In genomic region chr14:85587152-85587697, GRCh38 we compare ENCODE assay signal across 10 cellular contexts. TPM values are rescaled to one million over a fixed set of nuclear protein-coding genes. Genes with fewer than 3 reads are reported as not detected.
A peak's percentile ranks its signal among the peaks of the same experiment; 100 is the strongest.
DNase-seq lines count a peak whose midpoint lies in the region; ATAC-seq, FAIRE-seq and TF ChIP-seq lines count a peak whose summit lies in the region.
"Had no signal": no experiment of that assay in that cellular context is flagged by ENCODE, and none has a peak within 500 bp of the region (broad histone marks: within the 10 kb centered on the region; RNA-seq: fewer than 3 reads in every experiment).

No MANE protein-coding gene starts in this region.

- H3K4me1 ChIP-seq in DND-41 (ENCODE audit: insufficient read depth, low read length) (peaks cover 32% of the 10 kb centered on the region), osteoblast (ENCODE audit: insufficient read depth, low read length) (peaks cover 32% of the 10 kb centered on the region), testis (peaks cover 9% of the 10 kb centered on the region)
- H3K4me1 ChIP-seq: Peyer's patch had no signal

- TF ChIP-seq CTCF in DND-41 (IDR thresholded peaks at IDR 0.05; ENCODE audit: borderline replicate concordance, extremely low read depth, low read length, poor library complexity, severe bottlenecking): no peak
- TF ChIP-seq CTCF in bronchial epithelial cell (IDR thresholded peaks at IDR 0.05; ENCODE audit: insufficient read depth, low read length, severe bottlenecking): no peak
- no peak for TF ChIP-seq CTCF in osteoblast (IDR thresholded peaks at IDR 0.05; ENCODE audit: extremely low read depth, low read depth, low read length)
- TF ChIP-seq CTCF in testis (IDR thresholded peaks at IDR 0.05): no peak

- H3K36me3 ChIP-seq in DND-41 (ENCODE audit: insufficient read depth, low read length): no peaks in the 10 kb centered on the region
- peaks cover 1% of the 10 kb centered on the region for H3K36me3 ChIP-seq in bronchial epithelial cell (ENCODE audit: control insufficient read depth, insufficient read depth, low read length)
- no peaks in the 10 kb centered on the region for H3K36me3 ChIP-seq in osteoblast (ENCODE audit: insufficient read depth, low read length)
- no peaks in the 10 kb centered on the region for H3K36me3 ChIP-seq in testis (ENCODE audit: low read depth, missing control alignments)
- H3K36me3 ChIP-seq: Peyer's patch had no signal

- H3K4me2 ChIP-seq in DND-41 (ENCODE audit: insufficient read depth, low read length) (peak overlapping the region; percentile 48; the same call in 1 of the 2 replicates), osteoblast (ENCODE audit: insufficient read depth, low read length) (peak overlapping the region; percentile 66)

- 60 to 66% methylated on average over 6 of the region's 6 CpGs for WGBS in testis, 2 donors

- peak; percentile 54 for DNase-seq in DND-41
- peak; percentile 21 for DNase-seq in NCI-H2107 (lab: John Stamatoyannopoulos, UW)
- peak; percentile 84 for DNase-seq in bronchial epithelial cell (ENCODE audit: low read depth)
- DNase-seq in osteoblast (ENCODE audit: insufficient read length, low spot score, missing footprints): peak; percentile 55
- DNase-seq in GM19239 (ENCODE audit: insufficient read length, low spot score): no peak
- DNase-seq in testis: no peak
- DNase-seq in erythroblast (lab: John Stamatoyannopoulos, UW): no peak
- DNase-seq: Peyer's patch; stimulated activated CD4-positive, alpha-beta T cell treated with anti-CD3 and anti-CD28 coated beads, Interleukin-4, amount 100 ng/mL, for 4 hours had no signal

- no peak for TF ChIP-seq POLR2A in testis (IDR thresholded peaks at IDR 0.05)
- TF ChIP-seq POLR2A in erythroblast (IDR thresholded peaks at IDR 0.05; ENCODE audit: low read length): no peak

- H2AFZ ChIP-seq in DND-41 (ENCODE audit: low read depth, low read length) (no peak overlapping the region), osteoblast (ENCODE audit: low read length) (no peak overlapping the region)

- H3K79me2 ChIP-seq in DND-41 (ENCODE audit: insufficient read depth, low read length): no peaks in the 10 kb centered on the region
- peaks cover 30% of the 10 kb centered on the region for H3K79me2 ChIP-seq in osteoblast (ENCODE audit: insufficient read depth, low read length)

- H3K27ac ChIP-seq in DND-41 (ENCODE audit: low read length): no peak overlapping the region
- H3K27ac ChIP-seq in osteoblast (ENCODE audit: low read depth, low read length): peak overlapping the region; percentile 87
- H3K27ac ChIP-seq in testis: peak overlapping the region in 1 of 2 donors; percentile 28
- H3K27ac ChIP-seq: Peyer's patch had no signal

- ATAC-seq in DND-41 (ENCODE audit: insufficient read depth, low read depth) (peak; percentile 87), HG03135 (IDR thresholded peaks at IDR 0.05; ENCODE audit: unreplicated experiment) (no peak)

- H3K27me3 ChIP-seq in DND-41 (ENCODE audit: insufficient read depth, low read length, poor library complexity) (no peaks in the 10 kb centered on the region), bronchial epithelial cell (ENCODE audit: control insufficient read depth, insufficient read depth, low read length) (no peaks in the 10 kb centered on the region), osteoblast (ENCODE audit: insufficient read depth, low read length) (no peaks in the 10 kb centered on the region), testis (no peaks in the 10 kb centered on the region)
- H3K27me3 ChIP-seq: Peyer's patch had no signal

- H4K20me1 ChIP-seq in DND-41 (ENCODE audit: insufficient read depth, low read length) (no peaks in the 10 kb centered on the region), osteoblast (ENCODE audit: insufficient read depth, low read length) (no peaks in the 10 kb centered on the region)

- no peak overlapping the region for H3K9ac ChIP-seq in DND-41 (ENCODE audit: low read depth, low read length)

- H3K4me3 ChIP-seq in DND-41 (ENCODE audit: low read depth in 1 of 2, low read length in 2 of 2) (no peak overlapping the region), bronchial epithelial cell (ENCODE audit: low read depth, low read length) (no peak overlapping the region), osteoblast (ENCODE audit: insufficient read depth, low read length) (peak overlapping the region; percentile 45), testis (no peak overlapping the region)
- H3K4me3 ChIP-seq: Peyer's patch had no signal

- no peaks in the 10 kb centered on the region for H3K9me3 ChIP-seq in DND-41 (ENCODE audit: insufficient read depth, low read length, severe bottlenecking)
- no peaks in the 10 kb centered on the region for H3K9me3 ChIP-seq in osteoblast (ENCODE audit: low read depth, low read length)
- no peaks in the 10 kb centered on the region for H3K9me3 ChIP-seq in testis
- H3K9me3 ChIP-seq: Peyer's patch had no signal

- FAIRE-seq in bronchial epithelial cell (lab: Jason Lieb, UNC) (no peak), GM19239 (lab: Jason Lieb, UNC) (no peak)

- intact Hi-C loops in testis (cut with DNase I; ENCODE audit: low total_unique reads): no loop called here

RNA-seq across cellular contexts. Expression of gene FLRT2, which starts 57.3 kb away (rescaled TPM):
- total RNA-seq in bronchial epithelial cell (7.1 and 14.8 TPM in 2 replicates), osteoblast (39.1 and 46.3 TPM in 2 replicates), testis (100 to 1,000 TPM in 1 of 2 donors, 10 to 100 TPM in 1; 34.4 to 134 TPM)
- 20.1 TPM for polyA plus RNA-seq in testis (ENCODE audit: insufficient read depth, low read depth, low replicate concordance)

Comparison
In these comparisons a context has a peak if more than half of its experiments do, and no peak if none do; other contexts are left out.
1. DNase-seq: peak in DND-41 (single experiment), NCI-H2107 (single experiment), bronchial epithelial cell (single experiment) and osteoblast (single experiment); none in GM19239 (single experiment), testis (single experiment) and erythroblast (0 of 2).